22 cellular contexts compared by ENCODE assay signal in the genomic region with DNA sequence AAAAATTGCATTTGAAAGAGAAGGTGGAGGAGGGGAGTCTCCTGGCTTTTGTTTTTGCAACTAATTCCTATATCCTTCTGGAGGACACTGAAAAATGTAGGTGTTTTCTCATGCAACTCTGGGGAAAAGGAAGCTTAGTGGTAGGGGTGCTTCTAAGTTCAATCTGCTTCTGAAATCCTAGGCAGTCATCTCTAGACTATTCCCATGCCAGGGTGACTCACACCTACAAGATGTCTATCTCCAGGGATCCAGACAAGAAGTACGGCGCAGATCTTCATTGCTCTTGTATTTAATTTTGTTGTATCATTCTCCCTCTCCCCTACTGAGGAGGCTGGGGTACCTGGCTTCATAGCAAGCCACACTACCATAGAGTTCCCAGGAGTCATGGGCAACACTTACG.
DNase-seq lines count a peak whose midpoint lies in the region; TF ChIP-seq lines count a peak whose summit lies in the region.
"Had no signal": no experiment of that assay in that cellular context is flagged by ENCODE, and none has a peak within 500 bp of the region (broad histone marks: within the 10 kb centered on the region; RNA-seq: fewer than 3 reads in every experiment).

No MANE protein-coding gene starts in this region.

- H3K36me3 Mint-ChIP-seq in HFFc6 (ENCODE audit: low read depth) = no peaks in the 10 kb centered on the region
- no peaks in the 10 kb centered on the region for H3K36me3 Mint-ChIP-seq in activated naive CD8-positive, alpha-beta T cell treated with anti-CD3 and anti-CD28 coated beads for 36 hours
- H3K36me3 Mint-ChIP-seq: CD14-positive monocyte, IgD-negative memory B cell had no signal

- H4K20me1 ChIP-seq in GM23248 (ENCODE audit: insufficient read depth) = no peaks in the 10 kb centered on the region

- no peaks in the 10 kb centered on the region for H3K79me2 ChIP-seq in GM23248 (ENCODE audit: insufficient read depth)

- WGBS in GM23248 (ENCODE audit: low coverage in 1 of 2, low lambda C conversion rate in 2 of 2, missing lambda C conversion rate in 2 of 2), 2 experiments = 69 to 76% methylated on average over 3 of the region's 3 CpGs

- no peaks in the 10 kb centered on the region for H3K36me3 ChIP-seq in GM23248 (ENCODE audit: low read depth)

- peaks cover 4% of the 10 kb centered on the region; the same call in 1 of the 2 replicates for H3K9me3 Mint-ChIP-seq in HFFc6
- H3K9me3 Mint-ChIP-seq in activated naive CD8-positive, alpha-beta T cell treated with anti-CD3 and anti-CD28 coated beads for 36 hours = no peaks in the 10 kb centered on the region
- H3K9me3 Mint-ChIP-seq: H9, IgD-negative memory B cell had no signal

- no peak overlapping the region for H3K9ac ChIP-seq in GM23248

- no peaks in the 10 kb centered on the region for H3K27me3 ChIP-seq in GM23248 (replicated peaks; ENCODE audit: insufficient read depth)

- H3K4me1 Mint-ChIP-seq in HFFc6 (ENCODE audit: low read depth) = no peaks in the 10 kb centered on the region
- no peaks in the 10 kb centered on the region for H3K4me1 Mint-ChIP-seq in activated naive CD8-positive, alpha-beta T cell treated with anti-CD3 and anti-CD28 coated beads for 36 hours
- H3K4me1 Mint-ChIP-seq: IgD-negative memory B cell had no signal

- H3K27me3 Mint-ChIP-seq in HFFc6 (ENCODE audit: insufficient read depth) = peaks cover 3% of the 10 kb centered on the region
- peaks cover 3% of the 10 kb centered on the region for H3K27me3 Mint-ChIP-seq in activated naive CD8-positive, alpha-beta T cell treated with anti-CD3 and anti-CD28 coated beads for 36 hours

- no peak overlapping the region for H2AFZ ChIP-seq in GM23248

- H3K4me2 ChIP-seq in GM23248 (ENCODE audit: unreplicated experiment) = no peak overlapping the region

- H3K9me3 ChIP-seq in GM23248 (ENCODE audit: low read depth) = no peaks in the 10 kb centered on the region

- in situ Hi-C loops in GM23248 (cut with MboI) = no loop called here

- peaks cover 3% of the 10 kb centered on the region; the same call in 1 of the 2 replicates for H3K9me2 ChIP-seq in GM23248 (ENCODE audit: insufficient read depth)

- H3K4me1 ChIP-seq in GM23248 (ENCODE audit: insufficient read depth) = peaks cover 5% of the 10 kb centered on the region; the same call in 1 of the 2 replicates

- DNase-seq in AG10803 (ENCODE audit: low read depth) = peak; percentile 20
- DNase-seq in GM23248 = peak; percentile 54
- DNase-seq in astrocyte of the hippocampus (ENCODE audit: low read depth, low spot score) = peak; percentile 22
- DNase-seq in iris pigment epithelial cell (ENCODE audit: low read depth) = peak; percentile 49
- DNase-seq in HFFc6 = no peak
- no peak for DNase-seq in activated naive CD8-positive, alpha-beta T cell treated with anti-CD3 and anti-CD28 coated beads for 36 hours
- DNase-seq in NCI-H446 (lab: John Stamatoyannopoulos, UW) = no peak
- no peak for DNase-seq in HCEC 1CT
- DNase-seq: DMS79 treated with DMSO at 0.1 percent for 48 hours, GF-D8, H9, Karpas-422, MM.1S, NCI-H1092, NCI-H146, NCI-H2081, NCI-H2171 treated with DMSO at 0.1 percent for 48 hours, NCI-H446 treated with DMSO at 0.1 percent for 48 hours, SW 1271 had no signal

- H3K4me3 ChIP-seq in AG10803 (ENCODE audit: low read length) = no peak overlapping the region
- no peak overlapping the region for H3K4me3 ChIP-seq in GM23248
- H3K4me3 ChIP-seq: GM12878 had no signal

- no peaks in the 10 kb centered on the region for H3F3A ChIP-seq in GM23248 (ENCODE audit: insufficient read depth)

- no peak overlapping the region for H3K27ac Mint-ChIP-seq in HFFc6
- no peak overlapping the region for H3K27ac Mint-ChIP-seq in activated naive CD8-positive, alpha-beta T cell treated with anti-CD3 and anti-CD28 coated beads for 36 hours
- H3K27ac Mint-ChIP-seq: CD14-positive monocyte, H9, IgD-negative memory B cell had no signal

- TF ChIP-seq CTCF in AG10803 (conservative IDR thresholded peaks at IDR 0.05; ENCODE audit: low read length) (no peak), HFFc6 (IDR thresholded peaks at IDR 0.05) (no peak)

- H3K27ac ChIP-seq in GM23248 = no peak overlapping the region

- no peak overlapping the region for H3K4me3 Mint-ChIP-seq in HFFc6
- H3K4me3 Mint-ChIP-seq in activated naive CD8-positive, alpha-beta T cell treated with anti-CD3 and anti-CD28 coated beads for 36 hours = no peak overlapping the region
- H3K4me3 Mint-ChIP-seq: CD14-positive monocyte, H9, IgD-negative memory B cell had no signal

Comparison
In these comparisons a context has a peak if more than half of its experiments do, and no peak if none do; other contexts are left out.
1. DNase-seq: peak in AG10803 (single experiment), GM23248 (single experiment), astrocyte of the hippocampus (single experiment) and iris pigment epithelial cell (single experiment); none in HFFc6 (single experiment), activated naive CD8-positive, alpha-beta T cell treated with anti-CD3 and anti-CD28 coated beads for 36 hours (single experiment), NCI-H446 (0 of 2) and HCEC 1CT (single experiment).